ENCODE assay signal across 8 cellular contexts in the genomic region with DNA sequence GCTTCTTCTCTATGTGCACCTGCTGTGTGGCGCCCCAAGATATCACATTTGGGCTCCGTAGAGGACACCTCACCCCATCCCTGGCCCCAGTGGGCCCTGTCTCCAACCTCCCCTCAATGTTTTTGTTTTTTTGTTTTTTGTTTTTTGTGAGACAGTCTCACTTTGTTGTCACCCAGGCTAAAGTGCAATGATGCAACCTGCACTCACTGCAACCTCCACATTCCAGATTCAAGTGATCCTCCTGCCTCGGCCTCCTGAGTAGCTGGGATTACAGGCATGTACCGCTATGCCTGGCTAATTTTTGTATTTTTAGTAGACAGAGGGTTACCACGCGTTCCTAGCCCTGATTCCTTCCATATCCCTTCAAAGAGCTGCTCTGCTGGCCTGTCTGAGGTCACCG.
"Had no signal": no experiment of that assay in that cellular context is flagged by ENCODE, and none has a peak within 500 bp of the region (broad histone marks: within the 10 kb centered on the region; RNA-seq: fewer than 3 reads in every experiment).

No MANE protein-coding gene starts in this region.

- H3K9me3 Mint-ChIP-seq: HFFc6 had no signal

- DNase-seq: GOT3, H7, HFFc6, KBM-7 had no signal

- H3K36me3 ChIP-seq: HAP-1 had no signal

- ATAC-seq: HCT116 had no signal

- H3K27ac Mint-ChIP-seq: HFFc6, IgD-negative memory B cell had no signal

- FAIRE-seq: HTR-8/SVneo had no signal

- H3K4me3 Mint-ChIP-seq: HFFc6, IgD-negative memory B cell had no signal

- H3K4me3 ChIP-seq: HAP-1 had no signal
